Comparison of ENCODE assay signal across 1 cellular context in genomic region chr3:2810723-2811122, GRCh38.
TF ChIP-seq lines count a peak whose summit lies in the region.

No MANE protein-coding gene starts in this region.

TF ChIP-seq in A549, 52 proteins besides CTCF, POLR2A, EP300 and RAD21 (continued from another document):
- TF ChIP-seq REST (IDR thresholded peaks at IDR 0.05), result peak; percentile 82
